Comparison of ENCODE assay signal across 9 cellular contexts in the genomic region with DNA sequence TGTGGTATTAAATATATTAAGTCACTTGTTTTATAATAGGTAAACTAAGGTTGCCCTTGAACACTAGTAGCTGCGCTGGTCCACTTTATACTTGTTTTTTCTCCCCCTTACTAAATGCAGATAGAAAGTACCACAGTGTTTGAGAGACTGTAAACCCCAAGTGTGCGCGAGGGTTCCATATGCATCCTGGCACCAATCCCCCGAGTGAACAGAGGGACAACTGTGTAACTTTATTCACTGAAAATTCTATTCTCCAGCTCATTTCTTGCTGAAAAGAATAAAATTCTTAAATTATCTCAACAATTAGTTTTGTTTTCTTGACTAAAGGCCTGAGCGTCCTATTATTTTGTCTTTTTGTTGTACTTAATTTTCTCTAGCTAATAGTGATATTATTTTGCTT. TPM values are rescaled to one million over a fixed set of nuclear protein-coding genes. Genes with fewer than 3 reads are reported as not detected.
DNase-seq lines count a peak whose midpoint lies in the region; ATAC-seq and TF ChIP-seq lines count a peak whose summit lies in the region.
"Had no signal": no experiment of that assay in that cellular context is flagged by ENCODE, and none has a peak within 500 bp of the region (broad histone marks: within the 10 kb centered on the region; RNA-seq: fewer than 3 reads in every experiment).

No MANE protein-coding gene starts in this region.

- peak overlapping the region; percentile 93 for H3K9ac ChIP-seq in DND-41 (ENCODE audit: low read depth, low read length)

- TF ChIP-seq CTCF in DND-41 (IDR thresholded peaks at IDR 0.05; ENCODE audit: borderline replicate concordance, extremely low read depth, low read length, poor library complexity, severe bottlenecking) (no peak), Peyer's patch (IDR thresholded peaks at IDR 0.05) (no peak), esophagus squamous epithelium (IDR thresholded peaks at IDR 0.05) (no peak), progenitor cell of endocrine pancreas (IDR thresholded peaks at IDR 0.05; ENCODE audit: unreplicated experiment) (no peak)

- peaks cover 31% of the 10 kb centered on the region for H3K4me1 Mint-ChIP-seq in progenitor cell of endocrine pancreas (ENCODE audit: low read depth)

- H3K9me3 Mint-ChIP-seq in progenitor cell of endocrine pancreas (ENCODE audit: low read depth), result no peaks in the 10 kb centered on the region

- peaks cover 30% of the 10 kb centered on the region for H4K20me1 ChIP-seq in DND-41 (ENCODE audit: insufficient read depth, low read length)

- H3K4me2 ChIP-seq in DND-41 (ENCODE audit: insufficient read depth, low read length), result peak overlapping the region; percentile 76

- no peak overlapping the region for H3K27ac ChIP-seq in DND-41 (ENCODE audit: low read length)
- H3K27ac ChIP-seq in Peyer's patch, result peak overlapping the region in 2 of 4 donors; percentile 99
- peak overlapping the region in 2 of 4 donors; percentile 99 to 100 for H3K27ac ChIP-seq in esophagus squamous epithelium

- peak overlapping the region; percentile 60 to 96; a peak in 3 of 4 replicates for H3K4me3 ChIP-seq in DND-41 (ENCODE audit: low read depth in 1 of 2, low read length in 2 of 2)
- peak overlapping the region; percentile 72 to 97 (median 88) for H3K4me3 ChIP-seq in Peyer's patch
- peak overlapping the region; percentile 77 to 91 (median 87) for H3K4me3 ChIP-seq in esophagus squamous epithelium

- peaks cover 61% of the 10 kb centered on the region for H3K79me2 ChIP-seq in DND-41 (ENCODE audit: insufficient read depth, low read length)

- peaks cover 9% of the 10 kb centered on the region for H3K36me3 Mint-ChIP-seq in progenitor cell of endocrine pancreas (ENCODE audit: insufficient read depth)

- TF ChIP-seq POLR2A in Peyer's patch (IDR thresholded peaks at IDR 0.05) (no peak), esophagus squamous epithelium (IDR thresholded peaks at IDR 0.05) (no peak)

- H3K9me3 ChIP-seq in DND-41 (ENCODE audit: insufficient read depth, low read length, severe bottlenecking) (no peaks in the 10 kb centered on the region), Peyer's patch (no peaks in the 10 kb centered on the region), esophagus squamous epithelium (no peaks in the 10 kb centered on the region)

- H3K27ac Mint-ChIP-seq in progenitor cell of endocrine pancreas, result peak overlapping the region; percentile 99

- ATAC-seq in DND-41 (ENCODE audit: insufficient read depth, low read depth), result no peak
- ATAC-seq in GM18873 (IDR thresholded peaks at IDR 0.05; ENCODE audit: low FRiP score, unreplicated experiment), result no peak
- no peak for ATAC-seq in HG02840 (IDR thresholded peaks at IDR 0.05; ENCODE audit: low FRiP score, unreplicated experiment)

- H3K4me3 Mint-ChIP-seq in progenitor cell of endocrine pancreas (ENCODE audit: low read depth), result peak overlapping the region; percentile 96

- intact Hi-C loops in esophagus squamous epithelium (cut with DNase I), result no loop called here

- H3K27me3 Mint-ChIP-seq in progenitor cell of endocrine pancreas, result no peaks in the 10 kb centered on the region

- H3K27me3 ChIP-seq in DND-41 (ENCODE audit: insufficient read depth, low read length, poor library complexity) (no peaks in the 10 kb centered on the region), Peyer's patch (no peaks in the 10 kb centered on the region), esophagus squamous epithelium (no peaks in the 10 kb centered on the region)

- WGBS in esophagus squamous epithelium, 2 donors, result 65 to 69% methylated on average over 5 of the region's 5 CpGs

- peaks cover 69% of the 10 kb centered on the region for H3K4me1 ChIP-seq in DND-41 (ENCODE audit: insufficient read depth, low read length)
- H3K4me1 ChIP-seq in Peyer's patch, result peaks cover 0 to 56% (median 4%) of the 10 kb centered on the region in 4 donors
- H3K4me1 ChIP-seq in esophagus squamous epithelium, result peaks cover 18 to 66% (median 29%) of the 10 kb centered on the region in 3 donors

- no peak overlapping the region for H2AFZ ChIP-seq in DND-41 (ENCODE audit: low read depth, low read length)

- peaks cover 64% of the 10 kb centered on the region for H3K36me3 ChIP-seq in DND-41 (ENCODE audit: insufficient read depth, low read length)
- peaks cover 0 to 52% (median 0%) of the 10 kb centered on the region in 3 donors for H3K36me3 ChIP-seq in Peyer's patch
- H3K36me3 ChIP-seq in esophagus squamous epithelium, result peaks cover 15 to 52% (median 22%) of the 10 kb centered on the region in 3 donors

- DNase-seq in DND-41 (no peak), Peyer's patch (no peak), esophagus squamous epithelium (lab: John Stamatoyannopoulos, UW) (no peak), progenitor cell of endocrine pancreas (ENCODE audit: low spot score, unreplicated experiment) (no peak), islet precursor cell (no peak)
- no peak for DNase-seq in stimulated activated CD4-positive, alpha-beta T cell treated with anti-CD3 and anti-CD28 coated beads, Interleukin-4, amount 100 ng/mL, for 24 hours
- DNase-seq: activated CD4-positive, CD25-positive, alpha-beta regulatory T cell had no signal

RNA-seq across cellular contexts. Expression of gene RSRP1, which starts 1.9 kb away (rescaled TPM):
- 100 to 1,000 TPM; 229 to 358 (median 274) TPM for total RNA-seq in Peyer's patch
- total RNA-seq in esophagus squamous epithelium, result 10 to 100 TPM; 31.4 to 99.8 (median 51.0) TPM
- 124 and 127 TPM in 2 replicates for total RNA-seq in progenitor cell of endocrine pancreas

RNA-seq across cellular contexts. Expression of gene SYF2, which starts 13.1 kb away (rescaled TPM):
- total RNA-seq in Peyer's patch (10 to 100 TPM; 24.8 to 45.7 (median 30.9) TPM), esophagus squamous epithelium (10 to 100 TPM; 14.5 to 53.2 (median 37.1) TPM), progenitor cell of endocrine pancreas (40.3 and 43.5 TPM in 2 replicates)

RNA-seq across cellular contexts. Expression of gene RHD, which starts 26.9 kb away (rescaled TPM):
- total RNA-seq in Peyer's patch (not detected), esophagus squamous epithelium (not detected), progenitor cell of endocrine pancreas (not detected in 2 replicates)
